ENCODE assay signal across 8 cellular contexts in genomic region chr11:123233280-123233977, GRCh38. TPM values are rescaled to one million over a fixed set of nuclear protein-coding genes. Genes with fewer than 3 reads are reported as not detected.
DNase-seq lines count a peak whose midpoint lies in the region; ATAC-seq and TF ChIP-seq lines count a peak whose summit lies in the region.

No MANE protein-coding gene starts in this region.

- no peaks in the 10 kb centered on the region; the same call in 1 of the 2 replicates for H3K9me3 ChIP-seq in HAP-1

- no peak for TF ChIP-seq CTCF in GM13976 (IDR thresholded peaks at IDR 0.05; ENCODE audit: borderline replicate concordance, control extremely low read depth, extremely low read depth, insufficient read depth, missing control alignments)
- no peak for TF ChIP-seq CTCF in omental fat pad (IDR thresholded peaks at IDR 0.05)

- H3K4me3 ChIP-seq in HAP-1, result no peak overlapping the region

- H3K27me3 ChIP-seq in HAP-1 (ENCODE audit: low read depth), result no peaks in the 10 kb centered on the region

- peaks cover 2% of the 10 kb centered on the region; the same call in 1 of the 2 replicates for H3K4me1 ChIP-seq in HAP-1

- ATAC-seq in GM21381 (IDR thresholded peaks at IDR 0.05; ENCODE audit: unreplicated experiment), result peak; percentile 97
- peak; percentile 92 for ATAC-seq in HG03457 (IDR thresholded peaks at IDR 0.05; ENCODE audit: unreplicated experiment)
- ATAC-seq in omental fat pad (ENCODE audit: low FRiP score), result no peak

- DNase-seq in GM13976 (ENCODE audit: low spot score) (peak; percentile 52), iris pigment epithelial cell (ENCODE audit: low read depth) (peak; percentile 51), hippocampal formation (lab: John Stamatoyannopoulos, UW) (no peak), SW 1271 (lab: John Stamatoyannopoulos, UW) (no peak), HAP-1 (ENCODE audit: low spot score in 2 of 2) (no peak), omental fat pad (ENCODE audit: low spot score) (no peak)

- in situ Hi-C loops in GM13976 (cut with MboI; ENCODE audit: low sequenced_read_pairs, unreplicated experiment) (no loop called here), HAP-1 (cut with MboI; ENCODE audit: low sequenced_read_pairs) (no loop called here)

- H3K36me3 ChIP-seq in HAP-1 (replicated peaks), result no peaks in the 10 kb centered on the region

RNA-seq across cellular contexts. Expression of gene CLMP, which starts 38.4 kb away (rescaled TPM):
- 100 to 1,000 TPM in 3 of 4 donors, 10 to 100 TPM in 1; 89.7 to 182 (median 157) TPM for total RNA-seq in omental fat pad

Comparison
In these comparisons a context has a peak if more than half of its experiments do, and no peak if none do; other contexts are left out.
1. DNase-seq: peak in GM13976 (single experiment) and iris pigment epithelial cell (single experiment); none in hippocampal formation (0 of 2), SW 1271 (0 of 2), HAP-1 (0 of 2) and omental fat pad (single experiment).